ENCODE assay signal across 16 cellular contexts in genomic region chr11:3102641-3102921, GRCh38. TPM values are rescaled to one million over a fixed set of nuclear protein-coding genes. Genes with fewer than 3 reads are reported as not detected.
DNase-seq lines count a peak whose midpoint lies in the region; ATAC-seq, FAIRE-seq and TF ChIP-seq lines count a peak whose summit lies in the region.
"Had no signal": no experiment of that assay in that cellular context is flagged by ENCODE, and none has a peak within 500 bp of the region (broad histone marks: within the 10 kb centered on the region; RNA-seq: fewer than 3 reads in every experiment).

No MANE protein-coding gene starts in this region.

- TF ChIP-seq POLR2A in sigmoid colon (IDR thresholded peaks at IDR 0.05): no peak

- H3F3A ChIP-seq in PC-3 (ENCODE audit: low read length, unreplicated experiment): no peaks in the 10 kb centered on the region

- POLR2A ChIA-PET in PC-3 (lab: Charles Lee; ENCODE audit: unreplicated experiment): no interaction called here

- no peaks in the 10 kb centered on the region for H4K20me1 ChIP-seq in BLaER1
- no peaks in the 10 kb centered on the region for H4K20me1 ChIP-seq in PC-3 (ENCODE audit: low read length)

- no peak overlapping the region for H3K9ac ChIP-seq in BLaER1
- H3K9ac ChIP-seq in kidney (ENCODE audit: low read length in 2 of 2): no peak overlapping the region
- no peak overlapping the region for H3K9ac ChIP-seq in PC-3 (ENCODE audit: low read length)

- H3K27me3 ChIP-seq in BLaER1: no peaks in the 10 kb centered on the region
- no peaks in the 10 kb centered on the region for H3K27me3 ChIP-seq in sigmoid colon
- no peaks in the 10 kb centered on the region for H3K27me3 ChIP-seq in PC-3 (ENCODE audit: low read length)
- H3K27me3 ChIP-seq: BE2C had no signal

- H3K9me2 ChIP-seq in PC-3 (replicated peaks; ENCODE audit: low read length): no peaks in the 10 kb centered on the region

- BruUV-seq in PC-3 (replicated peaks; lab: Mats Ljungman, UMichigan): no TSS peak

- H3K27ac ChIP-seq in BLaER1 (peak overlapping the region; percentile 37; the same call in 1 of the 2 replicates), kidney (ENCODE audit: low read depth in 2 of 2, low read length in 2 of 2) (no peak overlapping the region), sigmoid colon (no peak overlapping the region), PC-3 (ENCODE audit: low read length) (no peak overlapping the region)

- CTCF ChIA-PET in PC-3 (lab: Charles Lee): no interaction called here

- peaks cover 30% of the 10 kb centered on the region; the same call in 1 of the 2 replicates for H3K36me3 ChIP-seq in BLaER1
- H3K36me3 ChIP-seq in kidney (ENCODE audit: control insufficient read depth in 1 of 2, insufficient read depth in 2 of 2, low read length in 2 of 2): peaks cover 2 to 4% of the 10 kb centered on the region in 2 donors
- peaks cover 8 to 76% (median 32%) of the 10 kb centered on the region in 4 donors for H3K36me3 ChIP-seq in sigmoid colon
- H3K36me3 ChIP-seq in PC-3 (ENCODE audit: low read depth, low read length): no peaks in the 10 kb centered on the region; the same call in 1 of the 2 replicates
- H3K36me3 ChIP-seq: BE2C had no signal

- intact Hi-C loops in kidney (cut with DNase I) (no loop called here), sigmoid colon (cut with DNase I) (no loop called here), PC-3 (cut with micrococcal nuclease) (no loop called here)

- H2AFZ ChIP-seq in PC-3 (ENCODE audit: low read length): no peak overlapping the region

- H3K4me2 ChIP-seq in BLaER1 (peak overlapping the region; percentile 77), PC-3 (ENCODE audit: low read length) (no peak overlapping the region)

- in situ Hi-C loops in GM13976 (cut with MboI; ENCODE audit: low sequenced_read_pairs, unreplicated experiment): no loop called here

- no peaks in the 10 kb centered on the region for H3K79me2 ChIP-seq in PC-3 (ENCODE audit: low read length)

- 89 to 94% methylated on average over 5 of the region's 5 CpGs for WGBS in sigmoid colon, 2 donors

- no peak for TF ChIP-seq CTCF in GM13976 (IDR thresholded peaks at IDR 0.05; ENCODE audit: borderline replicate concordance, control extremely low read depth, extremely low read depth, insufficient read depth, missing control alignments)
- TF ChIP-seq CTCF in kidney (IDR thresholded peaks at IDR 0.05; ENCODE audit: borderline replicate concordance, extremely low read depth, insufficient read depth): no peak
- TF ChIP-seq CTCF in sigmoid colon (IDR thresholded peaks at IDR 0.05): no peak
- no peak for TF ChIP-seq CTCF in PC-3 (conservative IDR thresholded peaks at IDR 0.05; ENCODE audit: low read depth, low read length)
- no peak for TF ChIP-seq CTCF in D721Med (IDR thresholded peaks at IDR 0.05; ENCODE audit: insufficient read depth, missing control alignments)

- TF ChIP-seq EP300 in sigmoid colon (IDR thresholded peaks at IDR 0.05): no peak

- DNase-seq in GM13976 (ENCODE audit: low spot score) (peak; percentile 30), kidney (peak; percentile 38), sigmoid colon (peak; percentile 40), PC-3 (no peak), D721Med (ENCODE audit: insufficient read length, low spot score) (no peak), HT-29 (ENCODE audit: low spot score) (no peak)
- DNase-seq: BE2C; Caco-2; CD8-positive, alpha-beta memory T cell; DMS53 had no signal

- H3K9me3 ChIP-seq in BLaER1 (no peaks in the 10 kb centered on the region), kidney (ENCODE audit: control insufficient read depth in 1 of 2, low read length in 2 of 2) (no peaks in the 10 kb centered on the region), sigmoid colon (no peaks in the 10 kb centered on the region), PC-3 (ENCODE audit: low read length) (no peaks in the 10 kb centered on the region)
- H3K9me3 ChIP-seq: BE2C, Caco-2 had no signal

- FAIRE-seq in kidney (lab: Jason Lieb, UNC): no peak
- FAIRE-seq in D721Med (lab: Jason Lieb, UNC): no peak
- FAIRE-seq: A204.1, GM18507, H54, K562 had no signal

- no peak for ATAC-seq in PC-3
- ATAC-seq: HCT116 had no signal

- H3K4me1 ChIP-seq in BLaER1 (peaks cover 77% of the 10 kb centered on the region), kidney (ENCODE audit: control insufficient read depth in 1 of 2, insufficient read depth in 1 of 2, low read depth in 1 of 2, low read length in 2 of 2) (no peaks in the 10 kb centered on the region), sigmoid colon (peaks cover 0 to 4% (median 0%) of the 10 kb centered on the region in 4 donors), PC-3 (ENCODE audit: insufficient read depth, low read length) (no peaks in the 10 kb centered on the region)
- H3K4me1 ChIP-seq: BE2C, Caco-2 had no signal

- no peak overlapping the region for H3K4me3 ChIP-seq in BLaER1
- H3K4me3 ChIP-seq in kidney (ENCODE audit: low read length in 2 of 2): no peak overlapping the region
- H3K4me3 ChIP-seq in sigmoid colon: no peak overlapping the region
- no peak overlapping the region for H3K4me3 ChIP-seq in PC-3 (ENCODE audit: low read length)
- H3K4me3 ChIP-seq: K562 had no signal

RNA-seq across cellular contexts. Expression of gene CARS1, which starts 45.4 kb away (rescaled TPM):
- total RNA-seq in kidney (49.5 TPM), sigmoid colon (10 to 100 TPM; 34.6 to 49.0 (median 39.6) TPM), PC-3 (2014; rRNA removed) (39.7 and 43.7 TPM in 2 replicates)
- polyA plus RNA-seq in kidney (ENCODE audit: insufficient read depth, low read depth, low replicate concordance) (26.5 TPM), sigmoid colon (10 to 100 TPM; 21.0 to 57.1 (median 35.4) TPM)
- total RNA-seq in HT-29 (2014; rRNA removed; shearing (Covaris generic)): 47.7 and 55.8 TPM in 2 replicates

Comparison
In these comparisons a context has a peak if more than half of its experiments do, and no peak if none do; other contexts are left out.
1. DNase-seq: peak in GM13976 (single experiment), kidney (single experiment) and sigmoid colon (single experiment); none in PC-3 (single experiment), D721Med (single experiment) and HT-29 (single experiment).